Comparison of ENCODE assay signal across 17 cellular contexts in genomic region chr11:66008468-66009101, GRCh38. TPM values are rescaled to one million over a fixed set of nuclear protein-coding genes. Genes with fewer than 3 reads are reported as not detected.
DNase-seq lines count a peak whose midpoint lies in the region; ATAC-seq, FAIRE-seq and TF ChIP-seq lines count a peak whose summit lies in the region.
"Had no signal": no experiment of that assay in that cellular context is flagged by ENCODE, and none has a peak within 500 bp of the region (broad histone marks: within the 10 kb centered on the region; RNA-seq: fewer than 3 reads in every experiment).

No MANE protein-coding gene starts in this region.

- H3K4me3 ChIP-seq in K562: no peak overlapping the region
- H3K4me3 ChIP-seq in right atrium auricular region: no peak overlapping the region
- H3K4me3 ChIP-seq: gastroesophageal sphincter had no signal

- H3K4me2 ChIP-seq in K562 (ENCODE audit: insufficient read depth, low read length): no peak overlapping the region

- POLR2A ChIA-PET in K562 (lab: Yijun Ruan, JAX): interaction anchor here (0.7 to 3.3 kb wide), 9 partner anchors 10 to 586 kb away, joined by 3 to 13 read pairs (median 3); partner anchors contain the start of genes CFL1 and NEAT1
- POLR2A ChIA-PET in WTC11 (lab: Charles Lee): interaction anchor here (1.2 kb wide), 1 partner anchor 43 kb away, joined by 3 read pairs; no protein-coding TSS in a partner anchor

- in situ Hi-C loops in K562 (cut with MboI): no loop called here

- H3K79me2 ChIP-seq in K562 (ENCODE audit: control insufficient read depth, insufficient read depth, low read length): peaks cover 7% of the 10 kb centered on the region; the same call in 1 of the 3 replicates

- no peak for FAIRE-seq in K562 (lab: Jason Lieb, UNC)

- DNase-seq in COLO668 (lab: John Stamatoyannopoulos, UW; ENCODE audit: unreplicated experiment): peak; percentile 14
- DNase-seq in LHCN-M2 (ENCODE audit: low read depth): peak; percentile 96
- no peak for DNase-seq in K562 (ENCODE audit: extremely low read depth in 1 of 4, low spot score in 3 of 4)
- DNase-seq in neural crest cell (ENCODE audit: low read depth, low spot score): no peak
- DNase-seq in activated CD8-positive, alpha-beta memory T cell treated with anti-CD3 and anti-CD28 coated beads for 24 hours: no peak
- no peak for DNase-seq in T-helper 1 cell
- no peak for DNase-seq in WTC11 (ENCODE audit: low spot score)
- no peak for DNase-seq in right atrium auricular region (ENCODE audit: low spot score)
- DNase-seq: activated CD4-positive, alpha-beta T cell treated with anti-CD3 and anti-CD28 coated beads for 48 hours; CD4-positive, alpha-beta T cell; effector CD8-positive, alpha-beta T cell; NCI-H1436 treated with DMSO at 0.1 percent for 48 hours; retina; stimulated activated CD4-positive, alpha-beta T cell treated with anti-CD3 and anti-CD28 coated beads, Interleukin-4, amount 100 ng/mL, for 4 hours; stimulated activated naive CD4-positive, alpha-beta T cell treated with Interleukin-2 at 50 U/mL for 16 hours; SW 1271 had no signal

- H3K27me3 Mint-ChIP-seq in neural crest cell (ENCODE audit: low read depth): no peaks in the 10 kb centered on the region
- peaks cover 22% of the 10 kb centered on the region for H3K27me3 Mint-ChIP-seq in WTC11 (ENCODE audit: low read depth)

- ATAC-seq in K562 (no peak), WTC11 (no peak)
- ATAC-seq: gastroesophageal sphincter had no signal

- H2AFZ ChIP-seq in K562 (ENCODE audit: low read depth, low read length): peak overlapping the region; percentile 44; the same call in 1 of the 2 replicates

- no TSS peak for BruUV-seq in K562 (replicated peaks; lab: Mats Ljungman, UMichigan)

- no peak overlapping the region for H3K27ac ChIP-seq in K562 (ENCODE audit: extremely low read depth, low read depth, low read length)
- H3K27ac ChIP-seq in right atrium auricular region: no peak overlapping the region
- H3K27ac ChIP-seq: gastroesophageal sphincter had no signal

- H3K27ac Mint-ChIP-seq in neural crest cell (ENCODE audit: unreplicated experiment): no peak overlapping the region
- H3K27ac Mint-ChIP-seq in WTC11: no peak overlapping the region
- H3K27ac Mint-ChIP-seq: CD4-positive, alpha-beta T cell had no signal

- peaks cover 30 to 42% of the 10 kb centered on the region in 2 experiments for H3K4me1 ChIP-seq in K562 (replicated peaks in 1 of 2; ENCODE audit: control insufficient read depth in 2 of 2, insufficient read depth in 2 of 2, low read length in 2 of 2)
- H3K4me1 ChIP-seq in right atrium auricular region: peaks cover 0 to 14% of the 10 kb centered on the region in 2 donors

- no peaks in the 10 kb centered on the region for H4K20me1 ChIP-seq in K562 (replicated peaks; ENCODE audit: control insufficient read depth, insufficient read depth, low read length)

- peaks cover 20% of the 10 kb centered on the region; the same call in 2 of the 3 replicates for H3K36me3 ChIP-seq in K562 (ENCODE audit: control insufficient read depth, insufficient read depth, low read length)
- H3K36me3 ChIP-seq in right atrium auricular region: peaks cover 14% of the 10 kb centered on the region

- H3K9ac ChIP-seq in K562 (ENCODE audit: insufficient read depth in 1 of 2, low read depth in 2 of 2, low read length in 2 of 2): no peak overlapping the region

- peaks cover under 1% of the 10 kb centered on the region for H3K4me1 Mint-ChIP-seq in neural crest cell
- H3K4me1 Mint-ChIP-seq in WTC11: peaks cover 8% of the 10 kb centered on the region

- no peaks in the 10 kb centered on the region for H3K9me1 ChIP-seq in K562 (ENCODE audit: control insufficient read depth, insufficient read depth, low read length)

- CTCF ChIA-PET in K562 (lab: Yijun Ruan, JAX; ENCODE audit: low intra/inter-chr PET ratio): no interaction called here
- CTCF ChIA-PET in WTC11 (lab: Charles Lee): interaction anchor here (0.7 to 2.7 kb wide), 8 partner anchors 14 to 274 kb away, joined by 3 to 12 read pairs (median 3); no protein-coding TSS in a partner anchor

- H3K27me3 ChIP-seq in K562 (ENCODE audit: control insufficient read depth in 2 of 2, insufficient read depth in 2 of 2, low read length in 2 of 2) (no peaks in the 10 kb centered on the region), right atrium auricular region (peaks cover 0 to 4% of the 10 kb centered on the region in 2 donors)

- no peak for TF ChIP-seq RAD21 in K562 (CRISPR knock-in tag; conservative IDR thresholded peaks at IDR 0.05 in 1 of 2, IDR thresholded peaks at IDR 0.05 in 1 of 2)

- H3K9me3 Mint-ChIP-seq in neural crest cell (no peaks in the 10 kb centered on the region), WTC11 (no peaks in the 10 kb centered on the region)
- H3K9me3 Mint-ChIP-seq: CD4-positive, alpha-beta T cell had no signal

- peak overlapping the region; percentile 60 for H3K4me3 Mint-ChIP-seq in neural crest cell
- no peak overlapping the region for H3K4me3 Mint-ChIP-seq in WTC11
- H3K4me3 Mint-ChIP-seq: CD4-positive, alpha-beta T cell had no signal

- TF ChIP-seq EP300 in K562 (IDR thresholded peaks at IDR 0.05; ENCODE audit: low read length): no peak

- no peaks in the 10 kb centered on the region for H3K9me3 ChIP-seq in K562 (replicated peaks; ENCODE audit: control insufficient read depth, insufficient read depth, low read depth, low read length)
- H3K9me3 ChIP-seq in right atrium auricular region: no peaks in the 10 kb centered on the region
- H3K9me3 ChIP-seq: gastroesophageal sphincter had no signal

- 47% methylated on average over 10 of the region's 10 CpGs for WGBS in K562 (ENCODE audit: insufficient coverage, low coverage, missing lambda C conversion rate)

- H3K36me3 Mint-ChIP-seq in neural crest cell (ENCODE audit: low read depth) (peaks cover 2% of the 10 kb centered on the region), WTC11 (peaks cover 8% of the 10 kb centered on the region)

- TF ChIP-seq CTCF in K562 (IDR thresholded peaks at IDR 0.05 in 2 of 3, conservative IDR thresholded peaks at IDR 0.05 in 1 of 3; ENCODE audit: insufficient read depth in 2 of 3, low read depth in 1 of 3, low read length in 3 of 3): no peak
- TF ChIP-seq CTCF in neural crest cell (conservative IDR thresholded peaks at IDR 0.05): no peak
- no peak for TF ChIP-seq CTCF in WTC11 (IDR thresholded peaks at IDR 0.05)
- no peak for TF ChIP-seq CTCF in right atrium auricular region (IDR thresholded peaks at IDR 0.05)

- TF ChIP-seq POLR2A in K562 (conservative IDR thresholded peaks at IDR 0.05): no peak

- intact Hi-C loops in K562 (cut with micrococcal nuclease): no loop called here

RNA-seq across cellular contexts. Expression of gene CST6, which starts 3.2 kb away (rescaled TPM):
- total RNA-seq in LHCN-M2 (2014; rRNA removed) (not detected in 2 replicates), K562 (2014; rRNA removed) (not detected in 2 replicates), K562 (2014; rRNA removed; fragmentation: Illumina TruSeq; extraction: Trizol) (not detected in 2 replicates), K562 (2015; rRNA removed; fragmentation: Illumina TruSeq; extraction: Trizol) (not detected in 2 replicates), K562 (2021) (not detected in 2 replicates), neural crest cell (not detected in 2 replicates), WTC11 (2021) (0.72 to 2.7 TPM (median 1.9 TPM) in 3 replicates), right atrium auricular region (1 to 10 TPM; 2.6 to 6.3 TPM)
- polyA plus RNA-seq in LHCN-M2 (2012): 0.41 TPM
- total RNA-seq in K562 (2011; cell fraction: chromatin; rRNA removed; ENCODE audit: low replicate concordance): not detected in 2 replicates
- not detected in 2 replicates for total RNA-seq in K562 (2011; cell fraction: nucleolus; rRNA removed)
- total RNA-seq in K562 (2011; cell fraction: nucleoplasm; rRNA removed): not detected in 2 replicates
- polyA plus RNA-seq in K562 (2011; rRNA removed) (not detected in 2 replicates), K562 (2014; fragmentation: Illumina TruSeq; extraction: Trizol) (not detected in 2 replicates), K562 (2014; fragmentation: Nextera tagmentation; extraction: Ambion mirVana) (not detected), K562 (2014; rRNA removed) (not detected in 2 replicates)
- not detected in 2 replicates for polyA plus RNA-seq in K562 (2011; cell fraction: cytosol; rRNA removed)
- polyA plus RNA-seq in K562 (2011; cell fraction: nucleus; rRNA removed): not detected in 2 replicates
- polyA plus RNA-seq in K562 (2012): not detected in 2 replicates
- polyA minus RNA-seq in K562 (2011; rRNA and poly(A)+ RNA removed): not detected in 2 replicates
- polyA minus RNA-seq in K562 (2011; cell fraction: cytosol; rRNA and poly(A)+ RNA removed): not detected in 2 replicates
- polyA minus RNA-seq in K562 (2011; cell fraction: nucleus; rRNA and poly(A)+ RNA removed): not detected in 2 replicates
- total RNA-seq: CD4-positive, alpha-beta T cell had no signal

RNA-seq across cellular contexts. Expression of gene BANF1, which starts 6.3 kb away (rescaled TPM):
- total RNA-seq in LHCN-M2 (2014; rRNA removed) (67.8 and 70.4 TPM in 2 replicates), K562 (2014; rRNA removed) (108 and 137 TPM in 2 replicates), K562 (2014; rRNA removed; fragmentation: Illumina TruSeq; extraction: Trizol) (123 and 126 TPM in 2 replicates), K562 (2015; rRNA removed; fragmentation: Illumina TruSeq; extraction: Trizol) (117 and 123 TPM in 2 replicates), K562 (2021) (285 and 295 TPM in 2 replicates), neural crest cell (348 and 358 TPM in 2 replicates), WTC11 (2021) (269 to 314 TPM (median 310 TPM) in 3 replicates), right atrium auricular region (10 to 100 TPM; 66.6 to 85.5 TPM)
- 388 TPM for polyA plus RNA-seq in LHCN-M2 (2012)
- total RNA-seq in K562 (2011; cell fraction: chromatin; rRNA removed; ENCODE audit: low replicate concordance): 25.3 and 48.9 TPM in 2 replicates
- total RNA-seq in K562 (2011; cell fraction: nucleolus; rRNA removed): 39.3 and 51.5 TPM in 2 replicates
- 50.8 and 78.0 TPM in 2 replicates for total RNA-seq in K562 (2011; cell fraction: nucleoplasm; rRNA removed)
- polyA plus RNA-seq in K562 (2011; rRNA removed) (160 and 218 TPM in 2 replicates), K562 (2014; fragmentation: Illumina TruSeq; extraction: Trizol) (413 and 508 TPM in 2 replicates), K562 (2014; fragmentation: Nextera tagmentation; extraction: Ambion mirVana) (100 to 1,000 TPM; 631 to 651 TPM), K562 (2014; rRNA removed) (226 and 263 TPM in 2 replicates)
- 292 and 374 TPM in 2 replicates for polyA plus RNA-seq in K562 (2011; cell fraction: cytosol; rRNA removed)
- polyA plus RNA-seq in K562 (2011; cell fraction: nucleus; rRNA removed): 107 and 151 TPM in 2 replicates
- 188 and 324 TPM in 2 replicates for polyA plus RNA-seq in K562 (2012)
- 92.4 and 96.0 TPM in 2 replicates for polyA minus RNA-seq in K562 (2011; rRNA and poly(A)+ RNA removed)
- 40.0 and 64.2 TPM in 2 replicates for polyA minus RNA-seq in K562 (2011; cell fraction: cytosol; rRNA and poly(A)+ RNA removed)
- polyA minus RNA-seq in K562 (2011; cell fraction: nucleus; rRNA and poly(A)+ RNA removed): 18.3 and 29.5 TPM in 2 replicates

RNA-seq across cellular contexts. Expression of gene EIF1AD, which starts 6.6 kb away (rescaled TPM):
- total RNA-seq in LHCN-M2 (2014; rRNA removed): 47.0 and 53.3 TPM in 2 replicates
- 45.0 TPM for polyA plus RNA-seq in LHCN-M2 (2012)
- total RNA-seq in K562 (2011; cell fraction: chromatin; rRNA removed; ENCODE audit: low replicate concordance): 89.4 and 137 TPM in 2 replicates
- 61.6 and 76.4 TPM in 2 replicates for total RNA-seq in K562 (2011; cell fraction: nucleolus; rRNA removed)
- total RNA-seq in K562 (2011; cell fraction: nucleoplasm; rRNA removed): 76.9 and 106 TPM in 2 replicates
- 58.7 and 63.5 TPM in 2 replicates for total RNA-seq in K562 (2014; rRNA removed)
- 52.0 and 55.7 TPM in 2 replicates for total RNA-seq in K562 (2014; rRNA removed; fragmentation: Illumina TruSeq; extraction: Trizol)
- total RNA-seq in K562 (2015; rRNA removed; fragmentation: Illumina TruSeq; extraction: Trizol): 54.6 and 57.2 TPM in 2 replicates
- 63.5 and 67.3 TPM in 2 replicates for total RNA-seq in K562 (2021)
- 58.7 TPM in 2 replicates for polyA plus RNA-seq in K562 (2011; rRNA removed)
- polyA plus RNA-seq in K562 (2011; cell fraction: cytosol; rRNA removed): 56.6 and 67.7 TPM in 2 replicates
- 46.7 and 60.3 TPM in 2 replicates for polyA plus RNA-seq in K562 (2011; cell fraction: nucleus; rRNA removed)
- 28.4 and 45.6 TPM in 2 replicates for polyA plus RNA-seq in K562 (2012)
- 66.5 and 68.6 TPM in 2 replicates for polyA plus RNA-seq in K562 (2014; fragmentation: Illumina TruSeq; extraction: Trizol)
- polyA plus RNA-seq in K562 (2014; fragmentation: Nextera tagmentation; extraction: Ambion mirVana): 10 to 100 TPM; 66.9 to 98.8 TPM
- 50.1 and 50.9 TPM in 2 replicates for polyA plus RNA-seq in K562 (2014; rRNA removed)
- 99.4 and 103 TPM in 2 replicates for polyA minus RNA-seq in K562 (2011; rRNA and poly(A)+ RNA removed)
- polyA minus RNA-seq in K562 (2011; cell fraction: cytosol; rRNA and poly(A)+ RNA removed): 45.2 and 46.6 TPM in 2 replicates
- 27.7 and 37.1 TPM in 2 replicates for polyA minus RNA-seq in K562 (2011; cell fraction: nucleus; rRNA and poly(A)+ RNA removed)
- total RNA-seq in neural crest cell: 58.0 and 61.0 TPM in 2 replicates
- 29.7 to 37.6 TPM (median 32.6 TPM) in 3 replicates for total RNA-seq in WTC11 (2021)
- 10 to 100 TPM; 17.6 to 25.0 TPM for total RNA-seq in right atrium auricular region

RNA-seq across cellular contexts. Expression of gene CATSPER1, which starts 17.7 kb away (rescaled TPM):
- 0.75 and 1.8 TPM in 2 replicates for total RNA-seq in LHCN-M2 (2014; rRNA removed)
- polyA plus RNA-seq in LHCN-M2 (2012): 3.9 TPM
- 0.60 and 2.4 TPM in 2 replicates for total RNA-seq in K562 (2011; cell fraction: chromatin; rRNA removed; ENCODE audit: low replicate concordance)
- 0.39 and 3.2 TPM in 2 replicates for total RNA-seq in K562 (2011; cell fraction: nucleolus; rRNA removed)
- total RNA-seq in K562 (2011; cell fraction: nucleoplasm; rRNA removed): 0.95 and 1.5 TPM in 2 replicates
- 0.04 and 0.32 TPM in 2 replicates for total RNA-seq in K562 (2014; rRNA removed)
- 0.13 and 0.47 TPM in 2 replicates for total RNA-seq in K562 (2014; rRNA removed; fragmentation: Illumina TruSeq; extraction: Trizol)
- 0.45 and 0.47 TPM in 2 replicates for total RNA-seq in K562 (2015; rRNA removed; fragmentation: Illumina TruSeq; extraction: Trizol)
- total RNA-seq in K562 (2021): 0.56 and 1.1 TPM in 2 replicates
- 1.4 and 3.3 TPM in 2 replicates for polyA plus RNA-seq in K562 (2011; rRNA removed)
- polyA plus RNA-seq in K562 (2011; cell fraction: cytosol; rRNA removed): 0.84 and 3.5 TPM in 2 replicates
- polyA plus RNA-seq in K562 (2011; cell fraction: nucleus; rRNA removed): 0.46 and 1.6 TPM in 2 replicates
- 2.2 and 2.5 TPM in 2 replicates for polyA plus RNA-seq in K562 (2012)
- 0.21 and 0.46 TPM in 2 replicates for polyA plus RNA-seq in K562 (2014; fragmentation: Illumina TruSeq; extraction: Trizol)
- polyA plus RNA-seq in K562 (2014; fragmentation: Nextera tagmentation; extraction: Ambion mirVana): 1 to 10 TPM in 1 of 2 experiments, under 1 TPM in 1; 0.76 to 1.5 TPM
- 0.85 and 1.1 TPM in 2 replicates for polyA plus RNA-seq in K562 (2014; rRNA removed)
- 0.09 and 0.81 TPM in 2 replicates for polyA minus RNA-seq in K562 (2011; rRNA and poly(A)+ RNA removed)
- 0.86 TPM in 1 of 2 replicates, not detected in the other for polyA minus RNA-seq in K562 (2011; cell fraction: cytosol; rRNA and poly(A)+ RNA removed)
- 0.40 and 0.44 TPM in 2 replicates for polyA minus RNA-seq in K562 (2011; cell fraction: nucleus; rRNA and poly(A)+ RNA removed)
- not detected in 2 replicates for total RNA-seq in neural crest cell
- not detected in 3 replicates for total RNA-seq in WTC11 (2021)
- total RNA-seq in right atrium auricular region: not detected
- total RNA-seq: CD4-positive, alpha-beta T cell had no signal

RNA-seq across cellular contexts. Expression of gene GAL3ST3, which starts 40.4 kb away (rescaled TPM):
- total RNA-seq in LHCN-M2 (2014; rRNA removed) (not detected in 2 replicates), K562 (2014; rRNA removed) (not detected in 2 replicates), K562 (2014; rRNA removed; fragmentation: Illumina TruSeq; extraction: Trizol) (not detected in 2 replicates), K562 (2015; rRNA removed; fragmentation: Illumina TruSeq; extraction: Trizol) (not detected in 2 replicates), K562 (2021) (not detected in 2 replicates), neural crest cell (8.7 and 9.7 TPM in 2 replicates), WTC11 (2021) (21.3 to 22.6 TPM (median 21.6 TPM) in 3 replicates), right atrium auricular region (10 to 100 TPM; 22.7 to 29.0 TPM)
- 0.74 TPM for polyA plus RNA-seq in LHCN-M2 (2012)
- total RNA-seq in K562 (2011; cell fraction: chromatin; rRNA removed; ENCODE audit: low replicate concordance): not detected in 2 replicates
- total RNA-seq in K562 (2011; cell fraction: nucleolus; rRNA removed): not detected in 2 replicates
- not detected in 2 replicates for total RNA-seq in K562 (2011; cell fraction: nucleoplasm; rRNA removed)
- polyA plus RNA-seq in K562 (2011; rRNA removed) (not detected in 2 replicates), K562 (2014; fragmentation: Illumina TruSeq; extraction: Trizol) (not detected in 2 replicates), K562 (2014; fragmentation: Nextera tagmentation; extraction: Ambion mirVana) (not detected), K562 (2014; rRNA removed) (not detected in 2 replicates)
- not detected in 2 replicates for polyA plus RNA-seq in K562 (2011; cell fraction: cytosol; rRNA removed)
- polyA plus RNA-seq in K562 (2011; cell fraction: nucleus; rRNA removed): not detected in 2 replicates
- polyA plus RNA-seq in K562 (2012): not detected in 2 replicates
- polyA minus RNA-seq in K562 (2011; rRNA and poly(A)+ RNA removed): not detected in 2 replicates
- not detected in 2 replicates for polyA minus RNA-seq in K562 (2011; cell fraction: cytosol; rRNA and poly(A)+ RNA removed)
- polyA minus RNA-seq in K562 (2011; cell fraction: nucleus; rRNA and poly(A)+ RNA removed): not detected in 2 replicates
- total RNA-seq: CD4-positive, alpha-beta T cell had no signal

Comparison
In these comparisons a context has a peak if more than half of its experiments do, and no peak if none do; other contexts are left out.
1. DNase-seq: peak in COLO668 (single experiment) and LHCN-M2 (single experiment); none in K562 (0 of 4), neural crest cell (single experiment), activated CD8-positive, alpha-beta memory T cell treated with anti-CD3 and anti-CD28 coated beads for 24 hours (single experiment), T-helper 1 cell (0 of 5), WTC11 (single experiment) and right atrium auricular region (single experiment).